ENCODE assay signal across 1 cellular context in genomic region chr7:98413655-98414054, GRCh38. TPM values are rescaled to one million over a fixed set of nuclear protein-coding genes. Genes with fewer than 3 reads are reported as not detected.
"Had no signal": no experiment of that assay in that cellular context is flagged by ENCODE, and none has a peak within 500 bp of the region (broad histone marks: within the 10 kb centered on the region; RNA-seq: fewer than 3 reads in every experiment).

No MANE protein-coding gene starts in this region.

RNA-seq across cellular contexts. Expression of gene BAIAP2L1, which starts 12.8 kb away (rescaled TPM):
- total RNA-seq: natural killer cell had no signal
